Comparison of ENCODE assay signal across 27 cellular contexts in the genomic region with DNA sequence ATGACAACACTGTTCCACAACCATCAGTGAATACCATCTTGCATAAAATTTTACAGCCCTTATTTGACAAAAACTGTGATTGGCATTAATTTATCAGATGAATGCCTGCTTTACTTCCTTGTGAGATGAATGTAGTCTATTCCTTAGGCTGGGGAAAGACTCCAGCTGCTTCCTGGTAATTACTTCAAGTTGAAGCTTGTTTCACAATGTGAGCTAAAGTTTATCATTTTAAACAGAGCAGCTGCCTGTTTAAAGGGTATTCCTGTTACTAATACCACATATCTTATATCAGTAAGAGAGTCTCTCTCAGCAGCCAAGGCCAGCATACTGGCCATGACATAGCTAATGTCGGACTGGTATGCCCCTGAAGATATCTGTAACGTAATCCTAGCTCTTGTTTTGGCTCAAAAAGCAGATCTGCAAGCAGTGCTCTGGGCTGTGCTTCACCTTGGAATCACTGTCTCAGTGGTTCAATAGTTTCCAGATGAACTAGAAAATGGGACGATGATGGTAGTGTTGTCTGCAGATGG.
"Had no signal": no experiment of that assay in that cellular context is flagged by ENCODE, and none has a peak within 500 bp of the region (broad histone marks: within the 10 kb centered on the region; RNA-seq: fewer than 3 reads in every experiment).

No MANE protein-coding gene starts in this region.

- H3K9me3 ChIP-seq: esophagus squamous epithelium, heart left ventricle, lower lobe of right lung, stomach, transverse colon, uterus had no signal

- ATAC-seq: activated CD8-positive, alpha-beta T cell treated with anti-CD3 and anti-CD28 coated beads, Interleukin-2, amount 10 ng/mL, durations not matched to agents 7 days and 5 days; activated naive CD8-positive, alpha-beta T cell treated with anti-CD3 and anti-CD28 coated beads, Interleukin-2, amount 50 U/mL, for 24 hours; heart left ventricle; left lobe of liver; lower lobe of right lung; naive thymus-derived CD4-positive, alpha-beta T cell; right cardiac atrium; stimulated activated memory B cell treated with anti-CD40 and anti-IgM and Interleukin-4, amounts not matched to agents 10 μg/mL and 1 μg/mL and 100 μg/mL, for 72 hours had no signal

- H3K27me3 ChIP-seq: brain microvascular endothelial cell, esophagus squamous epithelium, heart left ventricle, stomach, transverse colon, uterus had no signal

- H3K27ac ChIP-seq: brain microvascular endothelial cell, heart left ventricle, lower lobe of right lung, skin epidermis, stomach, transverse colon, uterus had no signal

- H3K36me3 ChIP-seq: uterus had no signal

- DNase-seq: activated CD4-positive, alpha-beta T cell treated with anti-CD3 and anti-CD28 coated beads for 1 hour; activated CD4-positive, alpha-beta T cell treated with anti-CD3 and anti-CD28 coated beads, Interleukin-2, amount 50 U/mL, for 1 hour; activated CD8-positive, alpha-beta T cell treated with anti-CD3 and anti-CD28 coated beads, Interleukin-2, amount 10 ng/mL, durations not matched to agents 7 days and 5 days; activated gamma-delta T cell; activated naive CD4-positive, alpha-beta T cell treated with anti-CD3 and anti-CD28 coated beads, Interleukin-2, amount 50 U/mL, for 16 hours; activated naive CD8-positive, alpha-beta T cell treated with anti-CD3 and anti-CD28 coated beads, Interleukin-2, amount 50 U/mL, for 24 hours; aorta; brain microvascular endothelial cell; central memory CD4-positive, alpha-beta T cell; dermis blood vessel endothelial cell; effector CD8-positive, alpha-beta T cell; esophagus squamous epithelium; heart left ventricle; kidney; lower lobe of right lung; mesendoderm; naive thymus-derived CD4-positive, alpha-beta T cell; right cardiac atrium; stimulated activated CD4-positive, alpha-beta T cell treated with anti-CD3 and anti-CD28 coated beads, Interleukin-2, amount 100 ng/mL, for 24 hours; stomach; T-helper 1 cell; T-helper 9 cell; transverse colon; uterus had no signal

- H3K4me3 ChIP-seq: esophagus squamous epithelium, heart left ventricle, lower lobe of right lung, skin epidermis, stomach, transverse colon, uterus had no signal

- H3K4me1 ChIP-seq: uterus had no signal
